1 cellular context compared by ENCODE assay signal in the genomic region with DNA sequence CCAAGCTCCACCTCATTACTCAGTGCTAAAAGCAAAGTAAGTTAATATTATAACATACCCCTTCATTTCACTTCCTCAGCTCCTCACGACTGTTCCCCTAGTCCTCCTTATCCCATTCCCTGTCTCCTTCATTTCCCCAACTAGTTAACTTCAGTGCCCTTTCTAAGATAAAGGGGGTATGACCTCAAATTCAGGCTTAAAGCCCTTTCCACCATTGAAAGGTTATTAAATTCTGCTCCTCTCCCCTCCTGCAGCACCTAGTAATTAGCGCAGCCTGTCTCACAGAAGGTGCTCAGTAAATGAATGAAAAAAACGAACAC.
TF ChIP-seq lines count a peak whose summit lies in the region.

No MANE protein-coding gene starts in this region.

TF ChIP-seq in GM12878, 131 proteins besides CTCF, POLR2A, EP300 and RAD21 (continued from another document):
- TF ChIP-seq, protein P1, sequence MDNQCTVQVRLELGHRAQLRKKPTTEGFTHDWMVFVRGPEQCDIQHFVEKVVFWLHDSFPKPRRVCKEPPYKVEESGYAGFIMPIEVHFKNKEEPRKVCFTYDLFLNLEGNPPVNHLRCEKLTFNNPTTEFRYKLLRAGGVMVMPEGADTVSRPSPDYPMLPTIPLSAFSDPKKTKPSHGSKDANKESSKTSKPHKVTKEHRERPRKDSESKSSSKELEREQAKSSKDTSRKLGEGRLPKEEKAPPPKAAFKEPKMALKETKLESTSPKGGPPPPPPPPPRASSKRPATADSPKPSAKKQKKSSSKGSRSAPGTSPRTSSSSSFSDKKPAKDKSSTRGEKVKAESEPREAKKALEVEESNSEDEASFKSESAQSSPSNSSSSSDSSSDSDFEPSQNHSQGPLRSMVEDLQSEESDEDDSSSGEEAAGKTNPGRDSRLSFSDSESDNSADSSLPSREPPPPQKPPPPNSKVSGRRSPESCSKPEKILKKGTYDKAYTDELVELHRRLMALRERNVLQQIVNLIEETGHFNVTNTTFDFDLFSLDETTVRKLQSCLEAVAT (IDR thresholded peaks at IDR 0.05), result no peak
- TF ChIP-seq ZNF384 (IDR thresholded peaks at IDR 0.05; ENCODE audit: borderline replicate concordance, low read depth, low read length), result peak; percentile 40; the same call in 1 of the 2 replicates
- no peak for TF ChIP-seq SREBF1 (IDR thresholded peaks at IDR 0.05; ENCODE audit: low read length)
- TF ChIP-seq MEF2A (IDR thresholded peaks at IDR 0.05; ENCODE audit: insufficient read depth, low read depth, low read length), result no peak
- TF ChIP-seq TCF3 (IDR thresholded peaks at IDR 0.05; ENCODE audit: borderline replicate concordance, insufficient read depth, low read depth, low read length), result no peak
- no peak for TF ChIP-seq RUNX3 (IDR thresholded peaks at IDR 0.05; ENCODE audit: low read length)
- no peak for TF ChIP-seq SRF (IDR thresholded peaks at IDR 0.05; ENCODE audit: low read depth in 2 of 2, low read length in 2 of 2)
